Comparison of ENCODE assay signal across 14 cellular contexts in the genomic region with DNA sequence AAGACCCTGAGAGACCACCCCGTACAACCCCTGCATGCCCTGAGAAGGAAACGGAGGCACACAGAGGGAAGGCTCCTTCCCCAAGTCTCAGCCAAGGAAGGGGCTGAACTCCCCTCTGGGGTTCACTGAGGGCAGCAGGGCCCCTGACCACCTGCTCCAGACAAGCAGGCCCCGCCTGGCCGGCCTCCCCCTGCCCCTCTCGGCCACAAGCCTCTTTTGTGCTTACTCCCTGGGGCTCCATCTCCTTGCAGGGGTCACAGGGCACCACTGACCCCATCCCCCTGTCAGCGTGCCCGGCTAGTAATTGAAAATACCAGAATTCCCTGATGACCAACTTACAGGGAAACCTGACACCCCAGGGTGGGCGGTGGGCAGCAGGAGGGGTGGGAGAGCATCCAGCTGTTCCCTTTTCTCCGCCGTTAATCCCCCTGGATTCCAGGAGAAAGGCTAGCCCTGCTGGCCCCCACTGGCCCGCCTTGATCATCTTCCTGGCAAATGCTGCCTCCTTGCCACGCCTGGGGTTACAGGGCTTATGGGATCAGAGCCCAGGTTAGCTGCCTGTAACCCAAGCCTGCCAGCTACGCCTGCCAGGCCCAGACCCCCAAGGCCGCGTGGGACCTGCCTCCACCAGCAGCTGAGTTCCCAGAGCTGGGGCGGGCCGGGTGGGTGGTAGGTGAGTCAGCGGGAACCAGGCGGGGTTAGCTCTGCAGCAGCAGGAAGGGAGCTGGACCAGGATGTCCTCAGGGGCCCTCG.
DNase-seq lines count a peak whose midpoint lies in the region; ATAC-seq, FAIRE-seq and TF ChIP-seq lines count a peak whose summit lies in the region.
"Had no signal": no experiment of that assay in that cellular context is flagged by ENCODE, and none has a peak within 500 bp of the region (broad histone marks: within the 10 kb centered on the region; RNA-seq: fewer than 3 reads in every experiment).

No MANE protein-coding gene starts in this region.

- H3K9me3 Mint-ChIP-seq in endothelial cell (ENCODE audit: unreplicated experiment) (no peaks in the 10 kb centered on the region), nephron (no peaks in the 10 kb centered on the region)
- H3K9me3 Mint-ChIP-seq in activated naive CD4-positive, alpha-beta T cell treated with anti-CD3 and anti-CD28 coated beads for 36 hours = no peaks in the 10 kb centered on the region
- H3K9me3 Mint-ChIP-seq: activated B cell treated with CpG ODN at 0.5 μM for 24 hours had no signal

- peaks cover 14% of the 10 kb centered on the region for H3K4me1 Mint-ChIP-seq in endothelial cell (ENCODE audit: unreplicated experiment)
- peaks cover 37% of the 10 kb centered on the region for H3K4me1 Mint-ChIP-seq in nephron
- no peaks in the 10 kb centered on the region for H3K4me1 Mint-ChIP-seq in activated naive CD4-positive, alpha-beta T cell treated with anti-CD3 and anti-CD28 coated beads for 36 hours (ENCODE audit: low read depth)
- H3K4me1 Mint-ChIP-seq: activated B cell treated with CpG ODN at 0.5 μM for 24 hours had no signal

- H3K27ac ChIP-seq in PC-3 (ENCODE audit: low read length) = no peak overlapping the region
- H3K27ac ChIP-seq: vagina had no signal

- FAIRE-seq in GM12891 (lab: Jason Lieb, UNC) = no peak
- FAIRE-seq: small intestine had no signal

- CTCF ChIA-PET in PC-3 (lab: Charles Lee) = no interaction called here
- CTCF ChIA-PET in activated naive CD4-positive, alpha-beta T cell treated with anti-CD3 and anti-CD28 coated beads for 36 hours (lab: Charles Lee) = interaction anchor here (1.0 kb wide), 1 partner anchor 12 kb away, joined by 3 read pairs; no protein-coding TSS in a partner anchor

- H3K4me2 ChIP-seq in PC-3 (ENCODE audit: low read length) = no peak overlapping the region

- no peaks in the 10 kb centered on the region for H3F3A ChIP-seq in PC-3 (ENCODE audit: low read length, unreplicated experiment)

- H3K9me2 ChIP-seq in PC-3 (replicated peaks; ENCODE audit: low read length) = no peaks in the 10 kb centered on the region

- DNase-seq in EL (peak; percentile 11), PC-3 (peak; percentile 9), endothelial cell (ENCODE audit: low spot score) (peak; percentile 20), GM12891 (ENCODE audit: insufficient read length, low spot score) (no peak)
- DNase-seq in stimulated activated CD8-positive, alpha-beta memory T cell treated with anti-CD3 and anti-CD28 coated beads, Interleukin-4, amount 100 ng/mL, for 48 hours = no peak
- DNase-seq in activated naive CD4-positive, alpha-beta T cell treated with anti-CD3 and anti-CD28 coated beads for 36 hours = no peak
- DNase-seq: activated B cell treated with CpG ODN at 0.5 μM for 24 hours, C1 segment of cervical spinal cord, NCI-H345, Right ventricle myocardium superior, small intestine had no signal

- no peak overlapping the region for H3K27ac Mint-ChIP-seq in endothelial cell (ENCODE audit: unreplicated experiment)
- H3K27ac Mint-ChIP-seq in nephron = peak overlapping the region; percentile 24 to 59 (median 50)
- no peak overlapping the region for H3K27ac Mint-ChIP-seq in activated naive CD4-positive, alpha-beta T cell treated with anti-CD3 and anti-CD28 coated beads for 36 hours
- H3K27ac Mint-ChIP-seq: activated B cell treated with CpG ODN at 0.5 μM for 24 hours had no signal

- peaks cover 9% of the 10 kb centered on the region for H3K36me3 Mint-ChIP-seq in endothelial cell (ENCODE audit: low read depth, unreplicated experiment)
- peaks cover 7% of the 10 kb centered on the region for H3K36me3 Mint-ChIP-seq in nephron (ENCODE audit: low read depth)
- H3K36me3 Mint-ChIP-seq in activated naive CD4-positive, alpha-beta T cell treated with anti-CD3 and anti-CD28 coated beads for 36 hours (ENCODE audit: low read depth) = no peaks in the 10 kb centered on the region

- no peaks in the 10 kb centered on the region for H4K20me1 ChIP-seq in PC-3 (ENCODE audit: low read length)

- H3K27me3 Mint-ChIP-seq in endothelial cell (ENCODE audit: unreplicated experiment) (no peaks in the 10 kb centered on the region), nephron (ENCODE audit: low read depth) (peaks cover 13% of the 10 kb centered on the region)
- H3K27me3 Mint-ChIP-seq in activated naive CD4-positive, alpha-beta T cell treated with anti-CD3 and anti-CD28 coated beads for 36 hours (ENCODE audit: low read depth) = no peaks in the 10 kb centered on the region

- ATAC-seq in PC-3 = peak; percentile 69
- no peak for ATAC-seq in GM18870 (IDR thresholded peaks at IDR 0.05; ENCODE audit: unreplicated experiment)

- peaks cover 3% of the 10 kb centered on the region; the same call in 1 of the 2 replicates for H3K4me1 ChIP-seq in PC-3 (ENCODE audit: insufficient read depth, low read length)
- H3K4me1 ChIP-seq: vagina had no signal

- H3K4me3 ChIP-seq in PC-3 (ENCODE audit: low read length) = no peak overlapping the region
- H3K4me3 ChIP-seq: vagina had no signal

- no peak overlapping the region for H3K9ac ChIP-seq in PC-3 (ENCODE audit: low read length)

- H2AFZ ChIP-seq in PC-3 (ENCODE audit: low read length) = no peak overlapping the region

- intact Hi-C loops in PC-3 (cut with micrococcal nuclease) = no loop called here
- intact Hi-C loops in activated naive CD4-positive, alpha-beta T cell treated with anti-CD3 and anti-CD28 coated beads for 36 hours (cut with micrococcal nuclease) = no loop called here

- H3K4me3 Mint-ChIP-seq in endothelial cell (ENCODE audit: unreplicated experiment) (no peak overlapping the region), nephron (no peak overlapping the region)
- H3K4me3 Mint-ChIP-seq in activated naive CD4-positive, alpha-beta T cell treated with anti-CD3 and anti-CD28 coated beads for 36 hours = no peak overlapping the region
- H3K4me3 Mint-ChIP-seq: activated B cell treated with CpG ODN at 0.5 μM for 24 hours had no signal

- TF ChIP-seq POLR2A in GM12891 (IDR thresholded peaks at IDR 0.05; ENCODE audit: low read depth, low read length) = no peak

- H3K9me3 ChIP-seq in PC-3 (ENCODE audit: low read length) = no peaks in the 10 kb centered on the region
- H3K9me3 ChIP-seq: vagina had no signal

- H3K27me3 ChIP-seq in PC-3 (ENCODE audit: low read length) = no peaks in the 10 kb centered on the region
- H3K27me3 ChIP-seq: vagina had no signal

- POLR2A ChIA-PET in PC-3 (lab: Charles Lee; ENCODE audit: unreplicated experiment) = no interaction called here

- BruUV-seq in PC-3 (replicated peaks; lab: Mats Ljungman, UMichigan) = no TSS peak

- H3K36me3 ChIP-seq in PC-3 (ENCODE audit: low read depth, low read length) = no peaks in the 10 kb centered on the region
- H3K36me3 ChIP-seq: vagina had no signal

- H3K79me2 ChIP-seq in PC-3 (ENCODE audit: low read length) = no peaks in the 10 kb centered on the region

- TF ChIP-seq CTCF in PC-3 (conservative IDR thresholded peaks at IDR 0.05; ENCODE audit: low read depth, low read length) (no peak), endothelial cell (IDR thresholded peaks at IDR 0.05; ENCODE audit: unreplicated experiment) (no peak), nephron (IDR thresholded peaks at IDR 0.05; ENCODE audit: unreplicated experiment in 3 of 3) (no peak)

TF ChIP-seq in GM12891, 5 proteins besides CTCF, POLR2A, EP300 and RAD21:
- TF ChIP-seq SPI1 (IDR thresholded peaks at IDR 0.05; ENCODE audit: low read depth, low read length) (no peak), PAX5 (IDR thresholded peaks at IDR 0.05; ENCODE audit: insufficient read depth, low read length, severe bottlenecking) (no peak), TAF1 (IDR thresholded peaks at IDR 0.05; ENCODE audit: low read depth, low read length) (no peak), POU2F2 (IDR thresholded peaks at IDR 0.05; ENCODE audit: low read depth, low read length) (no peak), POLR2AphosphoS5 (IDR thresholded peaks at IDR 0.05; ENCODE audit: low read depth, low read length) (no peak)

Comparison
In these comparisons a context has a peak if more than half of its experiments do, and no peak if none do; other contexts are left out.
1. DNase-seq: peak in EL (single experiment), PC-3 (single experiment) and endothelial cell (single experiment); none in stimulated activated CD8-positive, alpha-beta memory T cell treated with anti-CD3 and anti-CD28 coated beads, Interleukin-4, amount 100 ng/mL, for 48 hours (single experiment), activated naive CD4-positive, alpha-beta T cell treated with anti-CD3 and anti-CD28 coated beads for 36 hours (single experiment) and GM12891 (single experiment).
2. H3K27ac Mint-ChIP-seq: peak in nephron (3 of 3); none in endothelial cell (single experiment) and activated naive CD4-positive, alpha-beta T cell treated with anti-CD3 and anti-CD28 coated beads for 36 hours (single experiment).